ENCODE assay signal across 18 cellular contexts in the genomic region with DNA sequence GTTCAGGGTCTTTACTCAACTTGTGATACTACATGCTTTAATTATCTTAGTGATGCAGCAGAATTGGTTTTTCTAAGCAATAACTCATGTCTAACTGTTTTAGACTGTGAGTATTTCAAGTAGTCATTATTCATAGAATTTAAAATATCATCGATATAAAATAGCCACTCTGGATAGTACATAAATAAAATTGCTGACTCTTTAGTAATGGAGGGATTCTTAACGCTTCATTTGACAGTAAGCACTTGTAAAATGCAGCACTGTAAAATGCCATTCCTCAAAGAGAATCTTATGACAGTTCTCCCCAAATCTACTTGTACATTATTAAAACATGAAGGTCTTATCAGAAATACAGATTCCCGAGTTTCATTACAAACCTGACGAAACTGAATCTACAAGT.
"Had no signal": no experiment of that assay in that cellular context is flagged by ENCODE, and none has a peak within 500 bp of the region (broad histone marks: within the 10 kb centered on the region; RNA-seq: fewer than 3 reads in every experiment).

No MANE protein-coding gene starts in this region.

- H3K27ac ChIP-seq: coronary artery, dorsolateral prefrontal cortex, esophagus muscularis mucosa, foreskin keratinocyte, gastroesophageal sphincter, heart left ventricle, hepatocyte, left lung, lower lobe of right lung had no signal

- DNase-seq: dermis blood vessel endothelial cell; dorsolateral prefrontal cortex; effector CD4-positive, alpha-beta T cell; effector memory CD4-positive, alpha-beta T cell; foreskin keratinocyte; heart left ventricle; hypothalamus; immature natural killer cell; left cardiac atrium; left lung; left ventricle myocardium superior; lower lobe of right lung; mesenchymal stem cell; mucosa of descending colon had no signal

- H3K4me2 ChIP-seq: hepatocyte had no signal

- H3K79me2 ChIP-seq: hepatocyte had no signal

- H3K4me1 ChIP-seq: esophagus muscularis mucosa, foreskin keratinocyte, gastroesophageal sphincter, heart left ventricle, left lung, lower lobe of right lung had no signal

- H3K9me3 ChIP-seq: esophagus muscularis mucosa, heart left ventricle, left lung, lower lobe of right lung had no signal

- H2AFZ ChIP-seq: hepatocyte had no signal

- H3K4me3 ChIP-seq: coronary artery, dorsolateral prefrontal cortex, esophagus muscularis mucosa, gastroesophageal sphincter, heart left ventricle, hepatocyte, left lung, lower lobe of right lung, mucosa of descending colon had no signal

- H3K36me3 ChIP-seq: esophagus muscularis mucosa, gastroesophageal sphincter, heart left ventricle, left lung, lower lobe of right lung had no signal

- H3K27me3 ChIP-seq: dorsolateral prefrontal cortex, esophagus muscularis mucosa, foreskin keratinocyte, gastroesophageal sphincter, heart left ventricle, hepatocyte, left lung had no signal

- ATAC-seq: foreskin keratinocyte, gastroesophageal sphincter, heart left ventricle, left cardiac atrium, left lung, left ventricle myocardium superior, lower lobe of right lung, mucosa of descending colon had no signal
